Comparison of ENCODE assay signal across 8 cellular contexts in genomic region chr17:7840875-7841274, GRCh38. TPM values are rescaled to one million over a fixed set of nuclear protein-coding genes. Genes with fewer than 3 reads are reported as not detected.
DNase-seq lines count a peak whose midpoint lies in the region; ATAC-seq, FAIRE-seq and TF ChIP-seq lines count a peak whose summit lies in the region.

No MANE protein-coding gene starts in this region.

- no peak for TF ChIP-seq POLR2A in Peyer's patch (IDR thresholded peaks at IDR 0.05)

- H3K27me3 ChIP-seq in Caco-2 (replicated peaks; ENCODE audit: control insufficient read depth, insufficient read depth, low read length) (no peaks in the 10 kb centered on the region), Peyer's patch (no peaks in the 10 kb centered on the region), pancreas (no peaks in the 10 kb centered on the region)

- no peaks in the 10 kb centered on the region for H3K9me3 Mint-ChIP-seq in Caco-2 (ENCODE audit: unreplicated experiment)

- no peak for DNase-seq in Caco-2
- no peak for DNase-seq in Peyer's patch
- no peak for DNase-seq in epithelial cell of prostate (ENCODE audit: low read depth, low spot score)
- peak in 1 of 6 donors; percentile 9 for DNase-seq in pancreas
- no peak for DNase-seq in GM13977 (ENCODE audit: low spot score)
- no peak for DNase-seq in retina
- no peak for DNase-seq in NOMO-1 (lab: John Stamatoyannopoulos, UW; ENCODE audit: unreplicated experiment in 2 of 2)

- no peaks in the 10 kb centered on the region for H3K36me3 ChIP-seq in Caco-2 (ENCODE audit: control insufficient read depth, insufficient read depth, low read length)
- H3K36me3 ChIP-seq in Peyer's patch: peaks cover 0 to 14% (median 0%) of the 10 kb centered on the region in 3 donors
- H3K36me3 ChIP-seq in pancreas: no peaks in the 10 kb centered on the region

- H3K4me3 ChIP-seq in Caco-2 (ENCODE audit: low read depth, low read length) (peak overlapping the region; percentile 68), Peyer's patch (peak overlapping the region in 3 of 4 donors; percentile 78 to 80 (median 80)), pancreas (peak overlapping the region in 1 of 4 donors; percentile 59)

- FAIRE-seq in pancreas (lab: Jason Lieb, UNC): no peak

- BruUV-seq in Caco-2 (replicated peaks; lab: Mats Ljungman, UMichigan): TSS peak; percentile 2

- peaks cover 24% of the 10 kb centered on the region for H3K4me1 Mint-ChIP-seq in Caco-2 (ENCODE audit: low read depth, unreplicated experiment)

- H3K4me3 Mint-ChIP-seq in Caco-2 (ENCODE audit: unreplicated experiment): peak overlapping the region; percentile 82

- CTCF ChIA-PET in Caco-2 (lab: Charles Lee): interaction anchor here (1.1 kb wide), 1 partner anchor 97 kb away, joined by 3 read pairs; no protein-coding TSS in a partner anchor

- intact Hi-C loops in Caco-2 (cut with micrococcal nuclease; ENCODE audit: unreplicated experiment): loop anchor here (1.0 kb wide), 1 partner anchor 8 kb away; no protein-coding TSS in a partner anchor
- intact Hi-C loops in pancreas (cut with DNase I): no loop called here

- ATAC-seq in pancreas: no peak
- ATAC-seq in HG03439 (IDR thresholded peaks at IDR 0.05; ENCODE audit: unreplicated experiment): no peak

- in situ Hi-C loops in GM13977 (cut with MboI; ENCODE audit: low pct_unique_long_range_greater_than_20kb, low sequenced_read_pairs, unreplicated experiment): no loop called here

- H3K4me1 ChIP-seq in Caco-2: peaks cover 30% of the 10 kb centered on the region
- peaks cover 0 to 57% (median 31%) of the 10 kb centered on the region in 4 donors for H3K4me1 ChIP-seq in Peyer's patch
- H3K4me1 ChIP-seq in pancreas: peaks cover 17 to 29% (median 18%) of the 10 kb centered on the region in 3 donors

- POLR2A ChIA-PET in Caco-2 (lab: Charles Lee): no interaction called here

- no peaks in the 10 kb centered on the region for H3K27me3 Mint-ChIP-seq in Caco-2 (ENCODE audit: insufficient read depth, unreplicated experiment)

- no peaks in the 10 kb centered on the region for H3K9me3 ChIP-seq in Caco-2
- H3K9me3 ChIP-seq in Peyer's patch: no peaks in the 10 kb centered on the region
- H3K9me3 ChIP-seq in pancreas: no peaks in the 10 kb centered on the region

- peak overlapping the region; percentile 98 for H3K27ac Mint-ChIP-seq in Caco-2 (ENCODE audit: unreplicated experiment)

- H3K27ac ChIP-seq in Peyer's patch (peak overlapping the region; percentile 97 to 100 (median 97)), epithelial cell of prostate (peak overlapping the region; percentile 100), pancreas (peak overlapping the region; percentile 90 to 99 (median 96))

- TF ChIP-seq CTCF in Caco-2 (IDR thresholded peaks at IDR 0.05; ENCODE audit: insufficient read depth in 1 of 2, low read depth in 1 of 2, low read length in 1 of 2, severe bottlenecking in 1 of 2, unreplicated experiment in 1 of 2) (no peak), Peyer's patch (IDR thresholded peaks at IDR 0.05) (no peak), pancreas (IDR thresholded peaks at IDR 0.05) (no peak), GM13977 (IDR thresholded peaks at IDR 0.05; ENCODE audit: extremely low read depth, insufficient read depth, missing control alignments) (no peak)

- H3K36me3 Mint-ChIP-seq in Caco-2 (ENCODE audit: insufficient read depth, unreplicated experiment): peaks cover 68% of the 10 kb centered on the region

- 58 to 60% methylated on average over 1 of the region's 1 CpG for WGBS in pancreas, 2 donors

RNA-seq across cellular contexts. Expression of gene KDM6B, which starts 6.9 kb away (rescaled TPM):
- total RNA-seq in Caco-2 (2022) (27.4 and 27.9 TPM in 2 replicates), Peyer's patch (10 to 100 TPM; 32.1 to 45.6 (median 36.4) TPM), pancreas (10 to 100 TPM; 14.9 to 23.7 (median 17.3) TPM)
- polyA plus RNA-seq in pancreas: 10 to 100 TPM in 1 of 2 donors, 1 to 10 TPM in 1; 8.9 to 15.3 TPM

RNA-seq across cellular contexts. Expression of gene TMEM88, which starts 14.0 kb away (rescaled TPM):
- 2.5 and 3.2 TPM in 2 replicates for total RNA-seq in Caco-2 (2022)
- total RNA-seq in Peyer's patch: 10 to 100 TPM in 3 of 4 donors, 1 to 10 TPM in 1; 3.4 to 29.7 (median 12.9) TPM
- total RNA-seq in pancreas: 1 to 10 TPM; 2.1 to 4.2 (median 2.4) TPM
- 10 to 100 TPM; 21.6 to 28.5 TPM for polyA plus RNA-seq in pancreas

RNA-seq across cellular contexts. Expression of gene NAA38, which starts 16.5 kb away (rescaled TPM):
- total RNA-seq in Caco-2 (2022): 20.9 and 27.4 TPM in 2 replicates
- total RNA-seq in Peyer's patch: 10 to 100 TPM; 28.6 to 75.8 (median 47.8) TPM
- 10 to 100 TPM; 20.1 to 29.6 (median 26.6) TPM for total RNA-seq in pancreas
- polyA plus RNA-seq in pancreas: 10 to 100 TPM; 75.7 to 87.2 TPM

RNA-seq across cellular contexts. Expression of gene CYB5D1, which starts 16.9 kb away (rescaled TPM):
- 6.1 and 7.3 TPM in 2 replicates for total RNA-seq in Caco-2 (2022)
- total RNA-seq in Peyer's patch: 1 to 10 TPM; 3.3 to 5.1 (median 4.2) TPM
- total RNA-seq in pancreas: 10 to 100 TPM in 1 of 6 donors, 1 to 10 TPM in 5; 5.0 to 10.5 (median 8.4) TPM
- 1 to 10 TPM; 4.9 to 8.5 TPM for polyA plus RNA-seq in pancreas

RNA-seq across cellular contexts. Expression of gene CHD3, which starts 47.7 kb away (rescaled TPM):
- total RNA-seq in Caco-2 (2022): 27.9 and 34.7 TPM in 2 replicates
- total RNA-seq in Peyer's patch: 10 to 100 TPM; 36.1 to 99.9 (median 45.1) TPM
- 100 to 1,000 TPM in 1 of 6 donors, 10 to 100 TPM in 5; 35.9 to 101 (median 43.1) TPM for total RNA-seq in pancreas
- 100 to 1,000 TPM; 117 to 143 TPM for polyA plus RNA-seq in pancreas
